In genomic region chr15:38714309-38715072, GRCh38 we compare ENCODE assay signal across 15 cellular contexts.
DNase-seq lines count a peak whose midpoint lies in the region; TF ChIP-seq lines count a peak whose summit lies in the region.
"Had no signal": no experiment of that assay in that cellular context is flagged by ENCODE, and none has a peak within 500 bp of the region (broad histone marks: within the 10 kb centered on the region; RNA-seq: fewer than 3 reads in every experiment).

No MANE protein-coding gene starts in this region.

- H3K36me3 Mint-ChIP-seq in neural progenitor cell = no peaks in the 10 kb centered on the region
- H3K36me3 Mint-ChIP-seq: activated naive CD4-positive, alpha-beta T cell treated with anti-CD3 and anti-CD28 coated beads, Interleukin-2, amount 50 U/mL, for 24 hours had no signal

- TF ChIP-seq CTCF in mammary epithelial cell (conservative IDR thresholded peaks at IDR 0.05 in 1 of 2, IDR thresholded peaks at IDR 0.05 in 1 of 2; ENCODE audit: extremely low read depth in 1 of 2, insufficient read depth in 1 of 2, low read depth in 1 of 2, low read length in 2 of 2) (no peak), neural progenitor cell (IDR thresholded peaks at IDR 0.05) (no peak)

- no peaks in the 10 kb centered on the region for H3K36me3 ChIP-seq in ACC112 (ENCODE audit: insufficient read depth, low read length)
- H3K36me3 ChIP-seq in mammary epithelial cell (ENCODE audit: insufficient read depth, low read length) = no peaks in the 10 kb centered on the region
- H3K36me3 ChIP-seq in neural progenitor cell = no peaks in the 10 kb centered on the region
- H3K36me3 ChIP-seq: ovary, thyroid gland had no signal

- H3K27ac ChIP-seq in ACC112 (ENCODE audit: low read depth, low read length) = peak overlapping the region; percentile 73
- H3K27ac ChIP-seq in mammary epithelial cell (ENCODE audit: insufficient read depth, low read depth, low read length) = peak overlapping the region; percentile 95
- H3K27ac ChIP-seq in neural progenitor cell = no peak overlapping the region
- H3K27ac ChIP-seq: ovary, thyroid gland had no signal

- peak; percentile 37 for DNase-seq in LoVo (ENCODE audit: low spot score)
- DNase-seq in mammary epithelial cell = peak; percentile 94
- DNase-seq in kidney glomerular epithelial cell (lab: John Stamatoyannopoulos, UW) = peak; percentile 74
- DNase-seq in neural progenitor cell (ENCODE audit: low spot score) = no peak
- DNase-seq in stimulated activated CD4-positive, alpha-beta T cell treated with anti-CD3 and anti-CD28 coated beads, Interleukin-1b, Interleukin-23, amount 100 ng/mL, for 48 hours = no peak
- no peak for DNase-seq in stimulated activated CD4-positive, alpha-beta T cell treated with anti-CD3 and anti-CD28 coated beads, Interleukin-12 subunit alpha, Interleukin-12 subunit beta, amount 100 ng/mL, for 4 hours
- DNase-seq in MV-4-11 (lab: John Stamatoyannopoulos, UW) = no peak
- DNase-seq: 8988T; activated CD4-positive, alpha-beta T cell treated with anti-CD3 and anti-CD28 coated beads, Interleukin-2, amount 50 U/mL, for 4 hours; kidney; NCI-H524 treated with DMSO at 0.1 percent for 48 hours; ovary; thyroid gland had no signal

- H2AFZ ChIP-seq in ACC112 (ENCODE audit: low read length, unreplicated experiment) = peak overlapping the region; percentile 21
- peak overlapping the region; percentile 89 for H2AFZ ChIP-seq in mammary epithelial cell (ENCODE audit: low read depth, low read length)
- H2AFZ ChIP-seq in neural progenitor cell (replicated peaks) = no peak overlapping the region

- H3K4me1 Mint-ChIP-seq in neural progenitor cell = no peaks in the 10 kb centered on the region
- H3K4me1 Mint-ChIP-seq: activated naive CD4-positive, alpha-beta T cell treated with anti-CD3 and anti-CD28 coated beads, Interleukin-2, amount 50 U/mL, for 24 hours had no signal

- no peak overlapping the region for H3K4me3 Mint-ChIP-seq in neural progenitor cell
- H3K4me3 Mint-ChIP-seq: activated naive CD4-positive, alpha-beta T cell treated with anti-CD3 and anti-CD28 coated beads, Interleukin-2, amount 50 U/mL, for 24 hours had no signal

- intact Hi-C loops in mammary epithelial cell (cut with micrococcal nuclease) = loop anchor here (5.0 kb wide), 1 partner anchor 413 kb away; no protein-coding TSS in a partner anchor

- H3K4me3 ChIP-seq in ACC112 (ENCODE audit: low read depth, low read length) = peak overlapping the region; percentile 23; the same call in 1 of the 2 replicates
- H3K4me3 ChIP-seq in mammary epithelial cell (replicated peaks in 1 of 3; ENCODE audit: insufficient read depth in 1 of 3, low read depth in 2 of 3, low read length in 3 of 3) = no peak overlapping the region
- no peak overlapping the region for H3K4me3 ChIP-seq in neural progenitor cell
- H3K4me3 ChIP-seq: ovary, thyroid gland had no signal

- no peak overlapping the region for H3K27ac Mint-ChIP-seq in neural progenitor cell
- H3K27ac Mint-ChIP-seq: activated naive CD4-positive, alpha-beta T cell treated with anti-CD3 and anti-CD28 coated beads, Interleukin-2, amount 50 U/mL, for 24 hours had no signal

- CTCF ChIA-PET in mammary epithelial cell (lab: Charles Lee; ENCODE audit: low non-redundant PET) = no interaction called here

- no peaks in the 10 kb centered on the region for H3K9me3 Mint-ChIP-seq in neural progenitor cell
- H3K9me3 Mint-ChIP-seq: activated naive CD4-positive, alpha-beta T cell treated with anti-CD3 and anti-CD28 coated beads, Interleukin-2, amount 50 U/mL, for 24 hours had no signal

- H4K20me1 ChIP-seq in mammary epithelial cell (ENCODE audit: insufficient read depth, low read length) = no peaks in the 10 kb centered on the region
- no peaks in the 10 kb centered on the region for H4K20me1 ChIP-seq in neural progenitor cell (ENCODE audit: low read depth)

- in situ Hi-C loops in mammary epithelial cell (cut with MboI; ENCODE audit: low sequenced_read_pairs in 2 of 2) = loop anchor here in 1 of 2 donors (25.0 kb wide), 1 partner anchor 873 kb away; the partner anchor contains the start of gene THBS1

- no TSS peak for BruUV-seq in mammary epithelial cell (replicated peaks; lab: Mats Ljungman, UMichigan)

- WGBS in mammary epithelial cell (ENCODE audit: low coverage, missing lambda C conversion rate) = 0% methylated on average over 4 of the region's 4 CpGs

- dilution Hi-C loops in mammary epithelial cell (cut with HindIII; ENCODE audit: low sequenced_read_pairs) = loop anchor here (5.0 kb wide), 2 partner anchors 33 to 103 kb away; no protein-coding TSS in a partner anchor

- H3K9ac ChIP-seq in mammary epithelial cell (ENCODE audit: insufficient read depth, low read length) = peak overlapping the region; percentile 64
- no peak overlapping the region for H3K9ac ChIP-seq in neural progenitor cell

- H3K27me3 Mint-ChIP-seq in neural progenitor cell (ENCODE audit: insufficient read depth, low read depth) = peaks cover 2% of the 10 kb centered on the region

- H3K4me1 ChIP-seq in ACC112 (ENCODE audit: control insufficient read depth, insufficient read depth, low read length, unreplicated experiment) = peaks cover 15% of the 10 kb centered on the region
- peaks cover 27% of the 10 kb centered on the region for H3K4me1 ChIP-seq in mammary epithelial cell (ENCODE audit: insufficient read depth, low read length)
- H3K4me1 ChIP-seq in neural progenitor cell = no peaks in the 10 kb centered on the region
- H3K4me1 ChIP-seq: thyroid gland had no signal

- H3K4me2 ChIP-seq in mammary epithelial cell (ENCODE audit: insufficient read depth, low read depth, low read length) (peak overlapping the region; percentile 71), neural progenitor cell (no peak overlapping the region)

- H3K79me2 ChIP-seq in ACC112 (ENCODE audit: control insufficient read depth, insufficient read depth, low read length, unreplicated experiment) (no peaks in the 10 kb centered on the region), mammary epithelial cell (ENCODE audit: insufficient read depth, low read length) (no peaks in the 10 kb centered on the region), neural progenitor cell (ENCODE audit: low read depth) (no peaks in the 10 kb centered on the region)

- no peaks in the 10 kb centered on the region for H3F3A ChIP-seq in neural progenitor cell (ENCODE audit: low read depth)

- H3K9me3 ChIP-seq in mammary epithelial cell (replicated peaks; ENCODE audit: insufficient read depth, low read length) = no peaks in the 10 kb centered on the region
- no peaks in the 10 kb centered on the region for H3K9me3 ChIP-seq in neural progenitor cell (ENCODE audit: low read depth)
- H3K9me3 ChIP-seq: ovary, thyroid gland had no signal

- H3K27me3 ChIP-seq in ACC112 (ENCODE audit: insufficient read depth, low read length) (no peaks in the 10 kb centered on the region), mammary epithelial cell (ENCODE audit: insufficient read depth, low read length) (no peaks in the 10 kb centered on the region), neural progenitor cell (no peaks in the 10 kb centered on the region)
- H3K27me3 ChIP-seq: ovary, thyroid gland had no signal

Comparison
In these comparisons a context has a peak if more than half of its experiments do, and no peak if none do; other contexts are left out.
1. DNase-seq: peak in LoVo (single experiment), mammary epithelial cell (single experiment) and kidney glomerular epithelial cell (single experiment); none in neural progenitor cell (single experiment), stimulated activated CD4-positive, alpha-beta T cell treated with anti-CD3 and anti-CD28 coated beads, Interleukin-1b, Interleukin-23, amount 100 ng/mL, for 48 hours (single experiment), stimulated activated CD4-positive, alpha-beta T cell treated with anti-CD3 and anti-CD28 coated beads, Interleukin-12 subunit alpha, Interleukin-12 subunit beta, amount 100 ng/mL, for 4 hours (single experiment) and MV-4-11 (single experiment).